In genomic region chr2:235654115-235654514, GRCh38 we compare ENCODE assay signal across 1 cellular context.
TF ChIP-seq lines count a peak whose summit lies in the region.

No MANE protein-coding gene starts in this region.

TF ChIP-seq in IMR-90, 13 proteins besides CTCF, POLR2A, EP300 and RAD21:
- TF ChIP-seq FOS (IDR thresholded peaks at IDR 0.05; ENCODE audit: low read depth, low read length) (no peak), BHLHE40 (IDR thresholded peaks at IDR 0.05; ENCODE audit: low read depth, low read length) (peak; percentile 56; the same call in 1 of the 2 replicates)
